In genomic region chr10:6729071-6729773, GRCh38 we compare ENCODE assay signal across 14 cellular contexts.
A peak's percentile ranks its signal among the peaks of the same experiment; 100 is the strongest.
DNase-seq lines count a peak whose midpoint lies in the region; ATAC-seq and TF ChIP-seq lines count a peak whose summit lies in the region.
"Had no signal": no experiment of that assay in that cellular context is flagged by ENCODE, and none has a peak within 500 bp of the region (broad histone marks: within the 10 kb centered on the region; RNA-seq: fewer than 3 reads in every experiment).

No MANE protein-coding gene starts in this region.

- H3K9me2 ChIP-seq in HCT116 (ENCODE audit: insufficient read depth): no peaks in the 10 kb centered on the region

- H3K4me2 ChIP-seq in HCT116 (ENCODE audit: low read length): peak overlapping the region; percentile 6

- no peak overlapping the region for H3K4me3 ChIP-seq in HCT116 (replicated peaks in 1 of 2; ENCODE audit: low read depth in 1 of 2, low read length in 2 of 2)
- H3K4me3 ChIP-seq in left ventricle myocardium inferior: no peak overlapping the region
- no peak overlapping the region for H3K4me3 ChIP-seq in HAP-1
- H3K4me3 ChIP-seq: ascending aorta had no signal

- intact Hi-C loops in HCT116 (cut with micrococcal nuclease) (no loop called here), left ventricle myocardium inferior (cut with micrococcal nuclease) (no loop called here)

- DNase-seq in AG08396 (ENCODE audit: low spot score) (peak; percentile 75), HCT116 (ENCODE audit: low read depth, low spot score) (no peak), left ventricle myocardium inferior (peak; percentile 17), HAP-1 (ENCODE audit: low spot score in 2 of 2) (no peak), DMS 273 treated with DMSO at 0.1 percent for 48 hours (lab: John Stamatoyannopoulos, UW) (no peak), cerebellum (ENCODE audit: low spot score) (no peak), NCI-H1436 treated with DMSO at 0.1 percent for 48 hours (lab: John Stamatoyannopoulos, UW) (no peak)
- DNase-seq: activated T-cell treated with anti-CD3 and anti-CD28 coated beads, Interleukin-2, amount 50 U/mL, for 24 hours; AML-193; NCI-H2081 treated with DMSO at 0.1 percent for 48 hours; stimulated activated naive CD4-positive, alpha-beta T cell had no signal

- H3K36me3 Mint-ChIP-seq in brain: no peaks in the 10 kb centered on the region

- POLR2A ChIA-PET in HCT116 (lab: Charles Lee): no interaction called here

- H3K4me3 Mint-ChIP-seq in brain: no peak overlapping the region
- H3K4me3 Mint-ChIP-seq: activated T-cell treated with anti-CD3 and anti-CD28 coated beads, Interleukin-2, amount 50 U/mL, for 24 hours had no signal

- peaks cover 12% of the 10 kb centered on the region for H3K4me1 Mint-ChIP-seq in brain

- CTCF ChIA-PET in HCT116 (lab: Charles Lee): no interaction called here

- TF ChIP-seq CTCF in HCT116 (IDR thresholded peaks at IDR 0.05 in 2 of 3, conservative IDR thresholded peaks at IDR 0.05 in 1 of 3; ENCODE audit: borderline replicate concordance in 1 of 3, insufficient read depth in 1 of 3, low read depth in 2 of 3, low read length in 2 of 3) (no peak), brain (conservative IDR thresholded peaks at IDR 0.05) (no peak), left ventricle myocardium inferior (IDR thresholded peaks at IDR 0.05; ENCODE audit: borderline replicate concordance) (no peak)

- TF ChIP-seq POLR2A in HCT116 (IDR thresholded peaks at IDR 0.05; ENCODE audit: borderline replicate concordance, extremely low read depth, insufficient read depth, insufficient read length): no peak

- in situ Hi-C loops in HAP-1 (cut with MboI; ENCODE audit: low sequenced_read_pairs): no loop called here

- H3K27me3 ChIP-seq in HCT116 (ENCODE audit: insufficient read depth, low read length) (no peaks in the 10 kb centered on the region), left ventricle myocardium inferior (ENCODE audit: low read depth) (peaks cover 54% of the 10 kb centered on the region), HAP-1 (ENCODE audit: low read depth) (peaks cover 14% of the 10 kb centered on the region)
- H3K27me3 ChIP-seq: ascending aorta had no signal

- TF ChIP-seq RAD21 in HCT116 (IDR thresholded peaks at IDR 0.05; ENCODE audit: low read depth): no peak

- BruUV-seq in HCT116 (replicated peaks; lab: Mats Ljungman, UMichigan): no TSS peak

- H4K20me1 ChIP-seq in HCT116 (ENCODE audit: insufficient read depth): no peaks in the 10 kb centered on the region

- no peak overlapping the region for H2AFZ ChIP-seq in HCT116 (ENCODE audit: low read depth, low read length, poor library complexity, severe bottlenecking)

- H3K27ac ChIP-seq in HCT116 (ENCODE audit: low read depth, low read length) (no peak overlapping the region), left ventricle myocardium inferior (replicated peaks) (peak overlapping the region; percentile 47)
- H3K27ac ChIP-seq: ascending aorta had no signal

- no peaks in the 10 kb centered on the region for H3K9me3 ChIP-seq in HCT116 (ENCODE audit: control insufficient read depth in 1 of 2, insufficient read depth in 1 of 2, low read depth in 1 of 2, low read length in 2 of 2)
- no peaks in the 10 kb centered on the region for H3K9me3 ChIP-seq in left ventricle myocardium inferior (replicated peaks)
- H3K9me3 ChIP-seq in HAP-1: no peaks in the 10 kb centered on the region
- H3K9me3 ChIP-seq: ascending aorta had no signal

- no peaks in the 10 kb centered on the region for H3K79me2 ChIP-seq in HCT116 (ENCODE audit: insufficient read depth, low read length)

- RAD21 ChIA-PET in HCT116 (lab: Charles Lee; ENCODE audit: low non-redundant PET in 1 of 2, low total read pairs in 2 of 2, uncharacterized antibody in 2 of 2, unreplicated experiment in 2 of 2): no interaction called here

- H3K27ac Mint-ChIP-seq in brain: peak overlapping the region in 4 of 5 experiments; percentile 7 to 47 (median 20)
- H3K27ac Mint-ChIP-seq: activated T-cell treated with anti-CD3 and anti-CD28 coated beads, Interleukin-2, amount 50 U/mL, for 24 hours had no signal

- peaks cover 6% of the 10 kb centered on the region for H3K27me3 Mint-ChIP-seq in brain

- peaks cover 0 to 6% (median 0%) of the 10 kb centered on the region in 5 experiments for H3K9me3 Mint-ChIP-seq in brain
- H3K9me3 Mint-ChIP-seq: activated T-cell treated with anti-CD3 and anti-CD28 coated beads, Interleukin-2, amount 50 U/mL, for 24 hours had no signal

- no peak; the same call in 1 of the 2 replicates for ATAC-seq in HCT116
- ATAC-seq: activated CD4-positive, CD25-positive, alpha-beta regulatory T cell treated with anti-CD3 and anti-CD28 coated beads, Interleukin-2, amount 50 U/mL, for 24 hours had no signal

- H3K9ac ChIP-seq in HCT116 (ENCODE audit: low read length): no peak overlapping the region

- peaks cover 0 to 10% of the 10 kb centered on the region in 2 experiments; a peak in 2 of 4 replicates for H3K4me1 ChIP-seq in HCT116 (ENCODE audit: control insufficient read depth in 1 of 2, insufficient read depth in 2 of 2, low read length in 2 of 2)
- H3K4me1 ChIP-seq in left ventricle myocardium inferior: no peaks in the 10 kb centered on the region
- H3K4me1 ChIP-seq in HAP-1: no peaks in the 10 kb centered on the region
- H3K4me1 ChIP-seq: ascending aorta had no signal

- H3K36me3 ChIP-seq in HCT116 (ENCODE audit: control insufficient read depth in 1 of 2, insufficient read depth in 2 of 2, low read length in 2 of 2): no peaks in the 10 kb centered on the region
- no peaks in the 10 kb centered on the region for H3K36me3 ChIP-seq in left ventricle myocardium inferior
- no peaks in the 10 kb centered on the region for H3K36me3 ChIP-seq in HAP-1 (replicated peaks)
- H3K36me3 ChIP-seq: ascending aorta had no signal

TF ChIP-seq in HCT116, 20 proteins besides CTCF, POLR2A, EP300 and RAD21:
- TF ChIP-seq YY1 (IDR thresholded peaks at IDR 0.05; ENCODE audit: extremely low read depth, insufficient replicate concordance, low read depth, low read length) (no peak), EZH2phosphoT487 (IDR thresholded peaks at IDR 0.05; ENCODE audit: borderline replicate concordance) (no peak), SRF (IDR thresholded peaks at IDR 0.05; ENCODE audit: low read depth) (no peak), ATF3 (IDR thresholded peaks at IDR 0.05) (no peak), CEBPB (IDR thresholded peaks at IDR 0.05; ENCODE audit: low read depth) (no peak)

Comparison
In these comparisons a context has a peak if more than half of its experiments do, and no peak if none do; other contexts are left out.
1. DNase-seq: peak in AG08396 (single experiment) and left ventricle myocardium inferior (single experiment); none in HCT116 (single experiment), HAP-1 (0 of 2), DMS 273 treated with DMSO at 0.1 percent for 48 hours (single experiment), cerebellum (single experiment) and NCI-H1436 treated with DMSO at 0.1 percent for 48 hours (single experiment).